9 cellular contexts compared by ENCODE assay signal in genomic region chr12:26870491-26871419, GRCh38. TPM values are rescaled to one million over a fixed set of nuclear protein-coding genes. Genes with fewer than 3 reads are reported as not detected.
DNase-seq lines count a peak whose midpoint lies in the region; ATAC-seq lines count a peak whose summit lies in the region.
"Had no signal": no experiment of that assay in that cellular context is flagged by ENCODE, and none has a peak within 500 bp of the region (broad histone marks: within the 10 kb centered on the region; RNA-seq: fewer than 3 reads in every experiment).

No MANE protein-coding gene starts in this region.

- ATAC-seq in left ventricle myocardium superior (peak; percentile 80), GM21717 (IDR thresholded peaks at IDR 0.05; ENCODE audit: unreplicated experiment) (no peak)
- no peak for ATAC-seq in activated CD4-positive, alpha-beta T cell treated with anti-CD3 and anti-CD28 coated beads for 36 hours

- H3K36me3 Mint-ChIP-seq in activated CD4-positive, alpha-beta T cell treated with anti-CD3 and anti-CD28 coated beads for 36 hours (ENCODE audit: low read depth) = no peaks in the 10 kb centered on the region

- no peak overlapping the region for H3K27ac Mint-ChIP-seq in activated CD4-positive, alpha-beta T cell treated with anti-CD3 and anti-CD28 coated beads for 36 hours
- H3K27ac Mint-ChIP-seq: stimulated activated naive CD8-positive, alpha-beta T cell treated with anti-CD3 and anti-CD28 coated beads, Interleukin-15, Interleukin-2, amounts not matched to agents 100 ng/mL and 50 ng/mL, for 24 hours had no signal

- POLR2A ChIA-PET in activated CD4-positive, alpha-beta T cell treated with anti-CD3 and anti-CD28 coated beads for 36 hours (lab: Charles Lee) = no interaction called here

- CTCF ChIA-PET in activated CD4-positive, alpha-beta T cell treated with anti-CD3 and anti-CD28 coated beads for 36 hours (lab: Charles Lee) = interaction anchor here (0.7 to 2.2 kb wide), 3 partner anchors 9 to 251 kb away, joined by 5 to 7 read pairs (median 5); no protein-coding TSS in a partner anchor

- peaks cover 23% of the 10 kb centered on the region for H3K4me1 Mint-ChIP-seq in activated CD4-positive, alpha-beta T cell treated with anti-CD3 and anti-CD28 coated beads for 36 hours

- DNase-seq in AG08395 (ENCODE audit: low spot score) (peak; percentile 40), HT-29 (ENCODE audit: low spot score) (peak; percentile 72), RPMI8226 (peak; percentile 85), left ventricle myocardium superior (peak; percentile 56), NCI-H345 treated with DMSO at 0.1 percent for 48 hours (lab: John Stamatoyannopoulos, UW; ENCODE audit: unreplicated experiment) (no peak)
- no peak for DNase-seq in stimulated activated CD4-positive, alpha-beta T cell treated with anti-CD3 and anti-CD28 coated beads, Interleukin-15, amount 100 ng/mL, for 24 hours
- no peak for DNase-seq in activated CD4-positive, alpha-beta T cell treated with anti-CD3 and anti-CD28 coated beads for 36 hours

- intact Hi-C loops in left ventricle myocardium superior (cut with micrococcal nuclease) = no loop called here
- intact Hi-C loops in activated CD4-positive, alpha-beta T cell treated with anti-CD3 and anti-CD28 coated beads for 36 hours (cut with DNase I, micrococcal nuclease) = no loop called here

- no peaks in the 10 kb centered on the region for H3K27me3 Mint-ChIP-seq in activated CD4-positive, alpha-beta T cell treated with anti-CD3 and anti-CD28 coated beads for 36 hours

- no peak overlapping the region for H3K4me3 Mint-ChIP-seq in activated CD4-positive, alpha-beta T cell treated with anti-CD3 and anti-CD28 coated beads for 36 hours
- H3K4me3 Mint-ChIP-seq: stimulated activated naive CD8-positive, alpha-beta T cell treated with anti-CD3 and anti-CD28 coated beads, Interleukin-15, Interleukin-2, amounts not matched to agents 100 ng/mL and 50 ng/mL, for 24 hours had no signal

- H3K9me3 Mint-ChIP-seq in activated CD4-positive, alpha-beta T cell treated with anti-CD3 and anti-CD28 coated beads for 36 hours (ENCODE audit: low read depth) = no peaks in the 10 kb centered on the region
- H3K9me3 Mint-ChIP-seq: stimulated activated naive CD8-positive, alpha-beta T cell treated with anti-CD3 and anti-CD28 coated beads, Interleukin-15, Interleukin-2, amounts not matched to agents 100 ng/mL and 50 ng/mL, for 24 hours had no signal

RNA-seq across cellular contexts. Expression of gene ITPR2, which starts 37.8 kb away (rescaled TPM):
- 10.8 and 12.2 TPM in 2 replicates for total RNA-seq in HT-29 (2014; rRNA removed; shearing (Covaris generic))
- total RNA-seq in left ventricle myocardium superior = 10.5 TPM
- total RNA-seq in activated CD4-positive, alpha-beta T cell treated with anti-CD3 and anti-CD28 coated beads for 36 hours = 10 to 100 TPM; 27.3 to 28.6 TPM

Comparison
In these comparisons a context has a peak if more than half of its experiments do, and no peak if none do; other contexts are left out.
1. DNase-seq: peak in AG08395 (single experiment), HT-29 (single experiment), RPMI8226 (single experiment) and left ventricle myocardium superior (single experiment); none in NCI-H345 treated with DMSO at 0.1 percent for 48 hours (single experiment), stimulated activated CD4-positive, alpha-beta T cell treated with anti-CD3 and anti-CD28 coated beads, Interleukin-15, amount 100 ng/mL, for 24 hours (single experiment) and activated CD4-positive, alpha-beta T cell treated with anti-CD3 and anti-CD28 coated beads for 36 hours (single experiment).